Comparison of ENCODE assay signal across 1 cellular context in genomic region chr16:1930338-1930720, GRCh38.
TF ChIP-seq lines count a peak whose summit lies in the region.

No MANE protein-coding gene starts in this region.

TF ChIP-seq in IMR-90, 13 proteins besides CTCF, POLR2A, EP300 and RAD21:
- TF ChIP-seq USF2 (IDR thresholded peaks at IDR 0.05; ENCODE audit: low read depth, low read length) = no peak
- TF ChIP-seq MAFK (IDR thresholded peaks at IDR 0.05; ENCODE audit: low read depth, low read length) = no peak
- TF ChIP-seq MXI1 (IDR thresholded peaks at IDR 0.05; ENCODE audit: borderline replicate concordance, low read depth, low read length) = no peak
- no peak for TF ChIP-seq RFX5 (IDR thresholded peaks at IDR 0.05; ENCODE audit: low read depth, low read length)
- TF ChIP-seq MAZ (IDR thresholded peaks at IDR 0.05; ENCODE audit: borderline replicate concordance, low read depth, low read length) = no peak
- TF ChIP-seq FOS (IDR thresholded peaks at IDR 0.05; ENCODE audit: low read depth, low read length) = no peak
- no peak for TF ChIP-seq RCOR1 (IDR thresholded peaks at IDR 0.05; ENCODE audit: insufficient replicate concordance, low read length)
- TF ChIP-seq CEBPB (IDR thresholded peaks at IDR 0.05; ENCODE audit: low read depth, low read length) = no peak
- no peak for TF ChIP-seq BHLHE40 (IDR thresholded peaks at IDR 0.05; ENCODE audit: low read depth, low read length)
- no peak for TF ChIP-seq SMC3 (IDR thresholded peaks at IDR 0.05; ENCODE audit: low read depth, low read length)
- no peak for TF ChIP-seq NFE2L2 (IDR thresholded peaks at IDR 0.05; ENCODE audit: low read depth, low read length)
- TF ChIP-seq CHD1 (IDR thresholded peaks at IDR 0.05; ENCODE audit: low read depth, low read length) = no peak
- no peak for TF ChIP-seq ELK1 (IDR thresholded peaks at IDR 0.05; ENCODE audit: borderline replicate concordance, low read depth, low read length)
TF ChIP-seq in IMR-90: peak in this region for 0.
